ENCODE assay signal across 1 cellular context in the genomic region with DNA sequence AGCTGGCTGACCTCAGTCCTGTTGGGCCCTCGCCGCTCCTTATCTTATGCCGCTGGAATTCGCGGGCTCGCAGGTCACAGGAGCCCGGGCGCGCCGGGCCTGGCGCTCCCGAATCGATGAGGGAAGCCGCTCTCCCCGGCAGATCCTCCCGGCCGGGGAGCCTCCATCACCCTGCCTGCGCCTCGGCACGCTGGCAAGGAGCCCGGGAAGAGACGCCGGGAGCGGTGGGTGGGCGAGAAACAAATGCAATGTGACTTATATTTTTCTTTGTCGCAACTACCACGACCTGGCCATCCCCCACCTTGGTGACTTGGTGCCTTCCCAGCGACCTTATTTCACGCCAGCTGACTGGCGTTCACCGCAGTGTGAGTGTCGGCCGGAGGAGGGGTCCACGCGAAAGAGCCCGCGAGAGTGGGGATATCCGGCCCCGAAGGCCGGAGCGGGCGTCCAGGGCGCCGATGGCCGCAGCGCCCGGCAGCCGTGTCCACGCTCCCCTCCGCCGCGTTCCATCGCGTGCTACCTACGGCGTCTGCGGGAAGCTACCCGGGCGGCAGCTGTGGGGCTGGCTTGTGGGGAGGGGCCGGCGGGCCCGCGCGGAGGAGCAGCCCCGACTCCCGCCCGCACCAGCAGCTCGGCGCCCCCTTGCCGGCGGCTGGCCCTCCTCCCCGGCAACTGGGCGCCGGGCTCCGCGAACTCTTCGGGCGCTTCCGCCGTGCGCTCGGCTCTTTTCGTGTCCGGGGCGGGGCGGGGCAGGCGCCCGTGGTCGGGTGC.
A peak's percentile ranks its signal among the peaks of the same experiment; 100 is the strongest.
TF ChIP-seq lines count a peak whose summit lies in the region.

No MANE protein-coding gene starts in this region.

TF ChIP-seq in H1, 55 proteins besides CTCF, POLR2A, EP300 and RAD21:
- TF ChIP-seq JUND (IDR thresholded peaks at IDR 0.05; ENCODE audit: low read length) (no peak), TEAD4 (IDR thresholded peaks at IDR 0.05; ENCODE audit: low read depth, low read length) (peak; percentile 50), SP4 (IDR thresholded peaks at IDR 0.05; ENCODE audit: low read length) (peak; percentile 33; the same call in 1 of the 2 replicates), CREB1 (IDR thresholded peaks at IDR 0.05) (peak; percentile 21; the same call in 1 of the 2 replicates), CHD2 (IDR thresholded peaks at IDR 0.05; ENCODE audit: low read length) (no peak), CBX5 (IDR thresholded peaks at IDR 0.05; ENCODE audit: low read depth, low read length) (no peak), BACH1 (IDR thresholded peaks at IDR 0.05; ENCODE audit: low read length) (peak; percentile 52), BCL11A (IDR thresholded peaks at IDR 0.05; ENCODE audit: low read depth in 2 of 2, low read length in 2 of 2) (no peak), RBBP5 (IDR thresholded peaks at IDR 0.05; ENCODE audit: borderline replicate concordance, low read depth, low read length) (peak; percentile 58; the same call in 1 of the 2 replicates), POLR2AphosphoS5 (IDR thresholded peaks at IDR 0.05; ENCODE audit: low read depth, low read length) (peak; percentile 88), PHF8 (conservative IDR thresholded peaks at IDR 0.05; ENCODE audit: low read depth, low read length) (peak; percentile 81), CHD1 (IDR thresholded peaks at IDR 0.05; ENCODE audit: low read depth, low read length) (no peak), TAF1 (IDR thresholded peaks at IDR 0.05; ENCODE audit: low read depth, low read length) (peak; percentile 51), SIN3A (conservative IDR thresholded peaks at IDR 0.05 in 1 of 2, IDR thresholded peaks at IDR 0.05 in 1 of 2; ENCODE audit: low read depth in 1 of 2, low read length in 2 of 2) (peak; percentile 25 to 52; a peak in 1 of 4 replicates), HDAC2 (IDR thresholded peaks at IDR 0.05; ENCODE audit: borderline replicate concordance in 1 of 2, low read depth in 2 of 2, low read length in 2 of 2) (peak; percentile 12 to 73; a peak in 1 of 4 replicates), ZNF274 (IDR thresholded peaks at IDR 0.05; ENCODE audit: borderline replicate concordance, extremely low read depth, low read length) (no peak), SRF (IDR thresholded peaks at IDR 0.05; ENCODE audit: low read depth, low read length) (no peak), KDM1A (IDR thresholded peaks at IDR 0.05; ENCODE audit: borderline replicate concordance, low read length) (no peak), GABPA (IDR thresholded peaks at IDR 0.05; ENCODE audit: borderline replicate concordance, insufficient read depth, low read length) (no peak; the same call in 1 of the 2 replicates), BRCA1 (IDR thresholded peaks at IDR 0.05; ENCODE audit: low read depth, low read length) (no peak), TBP (IDR thresholded peaks at IDR 0.05; ENCODE audit: low read depth, low read length) (peak; percentile 49), CTBP2 (IDR thresholded peaks at IDR 0.05; ENCODE audit: borderline replicate concordance, insufficient read depth, insufficient read length, low read length) (no peak), JUN (IDR thresholded peaks at IDR 0.05; ENCODE audit: low read depth, low read length) (no peak), TCF12 (IDR thresholded peaks at IDR 0.05; ENCODE audit: low read depth, low read length) (no peak), ASH2L (IDR thresholded peaks at IDR 0.05; ENCODE audit: low read length) (peak; percentile 81), ATF2 (IDR thresholded peaks at IDR 0.05; ENCODE audit: low read length) (no peak), SUZ12 (IDR thresholded peaks at IDR 0.05; ENCODE audit: low read length) (no peak), KDM4A (IDR thresholded peaks at IDR 0.05; ENCODE audit: low read depth, low read length, severe bottlenecking) (peak; percentile 51), EGR1 (IDR thresholded peaks at IDR 0.05; ENCODE audit: borderline replicate concordance, low read depth, low read length) (0 out of 2 replicates have a peak, but pooled peaks have one; percentile 18), POU5F1 (IDR thresholded peaks at IDR 0.05; ENCODE audit: low read depth, low read length) (no peak), FOSL1 (IDR thresholded peaks at IDR 0.05; ENCODE audit: insufficient read depth, low read depth, low read length) (no peak), NANOG (IDR thresholded peaks at IDR 0.05; ENCODE audit: insufficient read depth, low read depth, low read length, poor library complexity, severe bottlenecking) (peak; percentile 9), YY1 (IDR thresholded peaks at IDR 0.05; ENCODE audit: low read depth, low read length) (0 out of 2 replicates have a peak, but pooled peaks have one; percentile 36), GTF2F1 (IDR thresholded peaks at IDR 0.05; ENCODE audit: borderline replicate concordance, low read depth, low read length) (no peak), TAF7 (optimal IDR thresholded peaks at IDR 0.05; ENCODE audit: borderline replicate concordance, low read depth, low read length) (peak; percentile 61), SP2 (IDR thresholded peaks at IDR 0.05; ENCODE audit: low read length) (no peak), CEBPB (IDR thresholded peaks at IDR 0.05; ENCODE audit: low read depth, low read length) (no peak), MAFK (IDR thresholded peaks at IDR 0.05; ENCODE audit: low read depth, low read length) (no peak), SP1 (IDR thresholded peaks at IDR 0.05; ENCODE audit: low read depth, low read length) (no peak), KDM5A (IDR thresholded peaks at IDR 0.05; ENCODE audit: low read length) (no peak), EZH2 (IDR thresholded peaks at IDR 0.05; ENCODE audit: low read depth, low read length, severe bottlenecking) (no peak), HDAC6 (IDR thresholded peaks at IDR 0.05; ENCODE audit: low read depth, low read length) (no peak), RNF2 (IDR thresholded peaks at IDR 0.05; ENCODE audit: borderline replicate concordance, low read depth, low read length, missing control alignments, poor library complexity, severe bottlenecking) (no peak), SAP30 (IDR thresholded peaks at IDR 0.05; ENCODE audit: insufficient read depth, insufficient replicate concordance, low read length) (no peak), NRF1 (IDR thresholded peaks at IDR 0.05; ENCODE audit: low read depth, low read length) (no peak), SIRT6 (IDR thresholded peaks at IDR 0.05; ENCODE audit: low read length) (no peak), SIX5 (IDR thresholded peaks at IDR 0.05; ENCODE audit: low read depth, low read length) (no peak), RXRA (IDR thresholded peaks at IDR 0.05; ENCODE audit: insufficient read depth, low read depth, low read length) (no peak), RFX5 (IDR thresholded peaks at IDR 0.05; ENCODE audit: borderline replicate concordance, low read depth, low read length) (no peak), CBX8 (IDR thresholded peaks at IDR 0.05; ENCODE audit: borderline replicate concordance, low read depth, low read length) (no peak)
- TF ChIP-seq, protein P1, sequence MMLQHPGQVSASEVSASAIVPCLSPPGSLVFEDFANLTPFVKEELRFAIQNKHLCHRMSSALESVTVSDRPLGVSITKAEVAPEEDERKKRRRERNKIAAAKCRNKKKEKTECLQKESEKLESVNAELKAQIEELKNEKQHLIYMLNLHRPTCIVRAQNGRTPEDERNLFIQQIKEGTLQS (IDR thresholded peaks at IDR 0.05; ENCODE audit: insufficient read depth, low read depth, low read length), result no peak
- TF ChIP-seq, protein P2, sequence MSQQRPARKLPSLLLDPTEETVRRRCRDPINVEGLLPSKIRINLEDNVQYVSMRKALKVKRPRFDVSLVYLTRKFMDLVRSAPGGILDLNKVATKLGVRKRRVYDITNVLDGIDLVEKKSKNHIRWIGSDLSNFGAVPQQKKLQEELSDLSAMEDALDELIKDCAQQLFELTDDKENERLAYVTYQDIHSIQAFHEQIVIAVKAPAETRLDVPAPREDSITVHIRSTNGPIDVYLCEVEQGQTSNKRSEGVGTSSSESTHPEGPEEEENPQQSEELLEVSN (IDR thresholded peaks at IDR 0.05), result no peak; the same call in 1 of the 2 replicates
- TF ChIP-seq, protein P3, sequence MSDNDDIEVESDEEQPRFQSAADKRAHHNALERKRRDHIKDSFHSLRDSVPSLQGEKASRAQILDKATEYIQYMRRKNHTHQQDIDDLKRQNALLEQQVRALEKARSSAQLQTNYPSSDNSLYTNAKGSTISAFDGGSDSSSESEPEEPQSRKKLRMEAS (IDR thresholded peaks at IDR 0.05), result peak; percentile 29
- TF ChIP-seq, protein P4, sequence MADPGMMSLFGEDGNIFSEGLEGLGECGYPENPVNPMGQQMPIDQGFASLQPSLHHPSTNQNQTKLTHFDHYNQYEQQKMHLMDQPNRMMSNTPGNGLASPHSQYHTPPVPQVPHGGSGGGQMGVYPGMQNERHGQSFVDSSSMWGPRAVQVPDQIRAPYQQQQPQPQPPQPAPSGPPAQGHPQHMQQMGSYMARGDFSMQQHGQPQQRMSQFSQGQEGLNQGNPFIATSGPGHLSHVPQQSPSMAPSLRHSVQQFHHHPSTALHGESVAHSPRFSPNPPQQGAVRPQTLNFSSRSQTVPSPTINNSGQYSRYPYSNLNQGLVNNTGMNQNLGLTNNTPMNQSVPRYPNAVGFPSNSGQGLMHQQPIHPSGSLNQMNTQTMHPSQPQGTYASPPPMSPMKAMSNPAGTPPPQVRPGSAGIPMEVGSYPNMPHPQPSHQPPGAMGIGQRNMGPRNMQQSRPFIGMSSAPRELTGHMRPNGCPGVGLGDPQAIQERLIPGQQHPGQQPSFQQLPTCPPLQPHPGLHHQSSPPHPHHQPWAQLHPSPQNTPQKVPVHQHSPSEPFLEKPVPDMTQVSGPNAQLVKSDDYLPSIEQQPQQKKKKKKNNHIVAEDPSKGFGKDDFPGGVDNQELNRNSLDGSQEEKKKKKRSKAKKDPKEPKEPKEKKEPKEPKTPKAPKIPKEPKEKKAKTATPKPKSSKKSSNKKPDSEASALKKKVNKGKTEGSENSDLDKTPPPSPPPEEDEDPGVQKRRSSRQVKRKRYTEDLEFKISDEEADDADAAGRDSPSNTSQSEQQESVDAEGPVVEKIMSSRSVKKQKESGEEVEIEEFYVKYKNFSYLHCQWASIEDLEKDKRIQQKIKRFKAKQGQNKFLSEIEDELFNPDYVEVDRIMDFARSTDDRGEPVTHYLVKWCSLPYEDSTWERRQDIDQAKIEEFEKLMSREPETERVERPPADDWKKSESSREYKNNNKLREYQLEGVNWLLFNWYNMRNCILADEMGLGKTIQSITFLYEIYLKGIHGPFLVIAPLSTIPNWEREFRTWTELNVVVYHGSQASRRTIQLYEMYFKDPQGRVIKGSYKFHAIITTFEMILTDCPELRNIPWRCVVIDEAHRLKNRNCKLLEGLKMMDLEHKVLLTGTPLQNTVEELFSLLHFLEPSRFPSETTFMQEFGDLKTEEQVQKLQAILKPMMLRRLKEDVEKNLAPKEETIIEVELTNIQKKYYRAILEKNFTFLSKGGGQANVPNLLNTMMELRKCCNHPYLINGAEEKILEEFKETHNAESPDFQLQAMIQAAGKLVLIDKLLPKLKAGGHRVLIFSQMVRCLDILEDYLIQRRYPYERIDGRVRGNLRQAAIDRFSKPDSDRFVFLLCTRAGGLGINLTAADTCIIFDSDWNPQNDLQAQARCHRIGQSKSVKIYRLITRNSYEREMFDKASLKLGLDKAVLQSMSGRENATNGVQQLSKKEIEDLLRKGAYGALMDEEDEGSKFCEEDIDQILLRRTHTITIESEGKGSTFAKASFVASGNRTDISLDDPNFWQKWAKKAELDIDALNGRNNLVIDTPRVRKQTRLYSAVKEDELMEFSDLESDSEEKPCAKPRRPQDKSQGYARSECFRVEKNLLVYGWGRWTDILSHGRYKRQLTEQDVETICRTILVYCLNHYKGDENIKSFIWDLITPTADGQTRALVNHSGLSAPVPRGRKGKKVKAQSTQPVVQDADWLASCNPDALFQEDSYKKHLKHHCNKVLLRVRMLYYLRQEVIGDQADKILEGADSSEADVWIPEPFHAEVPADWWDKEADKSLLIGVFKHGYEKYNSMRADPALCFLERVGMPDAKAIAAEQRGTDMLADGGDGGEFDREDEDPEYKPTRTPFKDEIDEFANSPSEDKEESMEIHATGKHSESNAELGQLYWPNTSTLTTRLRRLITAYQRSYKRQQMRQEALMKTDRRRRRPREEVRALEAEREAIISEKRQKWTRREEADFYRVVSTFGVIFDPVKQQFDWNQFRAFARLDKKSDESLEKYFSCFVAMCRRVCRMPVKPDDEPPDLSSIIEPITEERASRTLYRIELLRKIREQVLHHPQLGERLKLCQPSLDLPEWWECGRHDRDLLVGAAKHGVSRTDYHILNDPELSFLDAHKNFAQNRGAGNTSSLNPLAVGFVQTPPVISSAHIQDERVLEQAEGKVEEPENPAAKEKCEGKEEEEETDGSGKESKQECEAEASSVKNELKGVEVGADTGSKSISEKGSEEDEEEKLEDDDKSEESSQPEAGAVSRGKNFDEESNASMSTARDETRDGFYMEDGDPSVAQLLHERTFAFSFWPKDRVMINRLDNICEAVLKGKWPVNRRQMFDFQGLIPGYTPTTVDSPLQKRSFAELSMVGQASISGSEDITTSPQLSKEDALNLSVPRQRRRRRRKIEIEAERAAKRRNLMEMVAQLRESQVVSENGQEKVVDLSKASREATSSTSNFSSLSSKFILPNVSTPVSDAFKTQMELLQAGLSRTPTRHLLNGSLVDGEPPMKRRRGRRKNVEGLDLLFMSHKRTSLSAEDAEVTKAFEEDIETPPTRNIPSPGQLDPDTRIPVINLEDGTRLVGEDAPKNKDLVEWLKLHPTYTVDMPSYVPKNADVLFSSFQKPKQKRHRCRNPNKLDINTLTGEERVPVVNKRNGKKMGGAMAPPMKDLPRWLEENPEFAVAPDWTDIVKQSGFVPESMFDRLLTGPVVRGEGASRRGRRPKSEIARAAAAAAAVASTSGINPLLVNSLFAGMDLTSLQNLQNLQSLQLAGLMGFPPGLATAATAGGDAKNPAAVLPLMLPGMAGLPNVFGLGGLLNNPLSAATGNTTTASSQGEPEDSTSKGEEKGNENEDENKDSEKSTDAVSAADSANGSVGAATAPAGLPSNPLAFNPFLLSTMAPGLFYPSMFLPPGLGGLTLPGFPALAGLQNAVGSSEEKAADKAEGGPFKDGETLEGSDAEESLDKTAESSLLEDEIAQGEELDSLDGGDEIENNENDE (IDR thresholded peaks at IDR 0.05; ENCODE audit: insufficient replicate concordance, low read length), result no peak
- TF ChIP-seq, protein P5, sequence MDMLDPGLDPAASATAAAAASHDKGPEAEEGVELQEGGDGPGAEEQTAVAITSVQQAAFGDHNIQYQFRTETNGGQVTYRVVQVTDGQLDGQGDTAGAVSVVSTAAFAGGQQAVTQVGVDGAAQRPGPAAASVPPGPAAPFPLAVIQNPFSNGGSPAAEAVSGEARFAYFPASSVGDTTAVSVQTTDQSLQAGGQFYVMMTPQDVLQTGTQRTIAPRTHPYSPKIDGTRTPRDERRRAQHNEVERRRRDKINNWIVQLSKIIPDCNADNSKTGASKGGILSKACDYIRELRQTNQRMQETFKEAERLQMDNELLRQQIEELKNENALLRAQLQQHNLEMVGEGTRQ (IDR thresholded peaks at IDR 0.05; ENCODE audit: low read length), result no peak
TF ChIP-seq in H1: peak in this region for 18.
